Comparison of ENCODE assay signal across 30 cellular contexts in genomic region chr13:33908111-33908510, GRCh38.
"Had no signal": no experiment of that assay in that cellular context is flagged by ENCODE, and none has a peak within 500 bp of the region (broad histone marks: within the 10 kb centered on the region; RNA-seq: fewer than 3 reads in every experiment).

No MANE protein-coding gene starts in this region.

- DNase-seq: activated effector memory CD4-positive, alpha-beta T cell treated with anti-CD3 and anti-CD28 coated beads, Interleukin-2, amount 50 U/mL, for 16 hours; activated effector memory CD4-positive, alpha-beta T cell treated with Interleukin-2 at 50 U/mL for 16 hours; activated gamma-delta T cell; activated gamma-delta T cell treated with Interleukin-2 at 50 U/mL for 16 hours; activated naive CD4-positive, alpha-beta T cell; activated naive CD4-positive, alpha-beta T cell treated with anti-CD3 and anti-CD28 coated beads for 36 hours; activated naive CD4-positive, alpha-beta T cell treated with anti-CD3 and anti-CD28 coated beads, Interleukin-2, amount 10 ng/mL, durations not matched to agents 7 days and 5 days; activated naive CD4-positive, alpha-beta T cell treated with anti-CD3 and anti-CD28 coated beads, Interleukin-2, amount 50 U/mL, for 16 hours; activated naive CD4-positive, alpha-beta T cell treated with Interleukin-2 at 50 U/mL for 16 hours; activated naive CD8-positive, alpha-beta T cell treated with anti-CD3 and anti-CD28 coated beads for 36 hours; activated naive CD8-positive, alpha-beta T cell treated with anti-CD3 and anti-CD28 coated beads, Interleukin-2, amount 10 ng/mL, durations not matched to agents 7 days and 5 days; activated naive CD8-positive, alpha-beta T cell treated with anti-CD3 and anti-CD28 coated beads, Interleukin-2, amount 50 U/mL, for 24 hours; activated T-cell treated with anti-CD3 and anti-CD28 coated beads, Interleukin-2, amount 50 U/mL, for 1 hour; activated T-cell treated with anti-CD3 and anti-CD28 coated beads, Interleukin-2, amount 50 U/mL, for 24 hours; activated T-cell treated with anti-CD3 and anti-CD28 coated beads, Interleukin-2, amount 50 U/mL, for 4 hours; activated T-cell treated with anti-CD3 and anti-CD28 coated beads, Interleukin-2, amount 50 U/mL, for 48 hours; activated T-cell treated with anti-CD3 and anti-CD28 coated beads, Interleukin-2, amount 50 U/mL, for 72 hours; adrenal gland; amniotic stem cell; amygdala; anterior cingulate cortex; aorta; body of pancreas; brain microvascular endothelial cell; central memory CD4-positive, alpha-beta T cell had no signal

- ATAC-seq: activated naive CD4-positive, alpha-beta T cell treated with anti-CD3 and anti-CD28 coated beads, Interleukin-2, amount 50 U/mL, for 72 hours; activated naive CD8-positive, alpha-beta T cell treated with anti-CD3 and anti-CD28 coated beads, Interleukin-2, amount 50 U/mL, for 24 hours; activated T-cell treated with anti-CD3 and anti-CD28 coated beads, Interleukin-2, amount 50 U/mL, for 4 hours; activated T-cell treated with anti-CD3 and anti-CD28 coated beads, Interleukin-2, amount 50 U/mL, for 72 hours; activated T-helper 17 cell treated with anti-CD3 and anti-CD28 coated beads, Interleukin-2, amount 50 U/mL, for 72 hours; body of pancreas had no signal

- H3K4me3 ChIP-seq: adrenal gland, ascending aorta, body of pancreas, breast epithelium, cardiac muscle cell had no signal
